8 cellular contexts compared by ENCODE assay signal in genomic region chr9:36487482-36488321, GRCh38.
DNase-seq lines count a peak whose midpoint lies in the region; ATAC-seq and TF ChIP-seq lines count a peak whose summit lies in the region.

No MANE protein-coding gene starts in this region.

- 0% methylated on average over 29 of the region's 93 CpGs; no CpG with 5 or more reads in 1 of the 2 experiments for WGBS in IMR-90 (ENCODE audit: extremely low coverage in 2 of 2, insufficient read length in 1 of 2), 2 experiments

- peaks cover 28 to 37% of the 10 kb centered on the region in 2 experiments for H3K79me1 ChIP-seq in IMR-90 (ENCODE audit: low read depth in 1 of 2, low read length in 2 of 2)

- H3K27me3 ChIP-seq in IMR-90 (ENCODE audit: control insufficient read depth, insufficient read depth, low read length) = no peaks in the 10 kb centered on the region
- H3K27me3 ChIP-seq in muscle layer of colon (ENCODE audit: control insufficient read depth in 1 of 2, insufficient read depth in 2 of 2, low read length in 2 of 2) = no peaks in the 10 kb centered on the region

- peak overlapping the region; percentile 89 for H4K91ac ChIP-seq in IMR-90 (ENCODE audit: insufficient read depth, low read depth, low read length)

- H2AK9ac ChIP-seq in IMR-90 (replicated peaks; ENCODE audit: low read depth, low read length, poor library complexity) = peak overlapping the region; percentile 21

- H3K4me2 ChIP-seq in IMR-90 (ENCODE audit: low read depth, low read length) = peak overlapping the region; percentile 90

- peak overlapping the region; percentile 96 for H3K56ac ChIP-seq in IMR-90 (ENCODE audit: extremely low read depth, insufficient read depth, low read length)

- no peak for TF ChIP-seq CTCF in IMR-90 (conservative IDR thresholded peaks at IDR 0.05; ENCODE audit: low read depth, low read length)

- peak overlapping the region; percentile 98 for H3K4me3 ChIP-seq in IMR-90 (ENCODE audit: insufficient read depth, low read depth, low read length)
- peak overlapping the region; percentile 75 to 95 for H3K4me3 ChIP-seq in muscle layer of colon (ENCODE audit: low read depth in 1 of 2, low read length in 2 of 2)

- H2BK20ac ChIP-seq in IMR-90 (ENCODE audit: low read depth, low read length) = no peak overlapping the region

- POLR2A ChIA-PET in IMR-90 (lab: Charles Lee; ENCODE audit: unreplicated experiment) = interaction anchor here (1.0 to 1.2 kb wide), 2 partner anchors 14 to 55 kb away, joined by 3 to 4 read pairs; no protein-coding TSS in a partner anchor

- intact Hi-C loops in IMR-90 (cut with micrococcal nuclease) = loop anchor here (5.0 kb wide), 1 partner anchor 70 kb away; no protein-coding TSS in a partner anchor

- DNase-seq in DMS153 (lab: John Stamatoyannopoulos, UW) = peak; percentile 82
- DNase-seq in IMR-90 = peak; percentile 90
- DNase-seq in OCI-M1 (lab: John Stamatoyannopoulos, UW) = peak; percentile 96
- peak; percentile 90 for DNase-seq in activated T-cell treated with anti-CD3 and anti-CD28 coated beads, Interleukin-2, amount 50 U/mL, for 1 hour
- peak; percentile 93 to 95 for DNase-seq in erythroblast (lab: John Stamatoyannopoulos, UW)
- DNase-seq in stimulated activated CD8-positive, alpha-beta memory T cell treated with anti-CD3 and anti-CD28 coated beads, Interleukin-7, amount 100 ng/mL, for 1 hour (ENCODE audit: low read depth in 2 of 2) = peak; percentile 74 to 76

- no TSS peak for BruUV-seq in IMR-90 (replicated peaks; lab: Mats Ljungman, UMichigan)

- CTCF ChIA-PET in IMR-90 (lab: Yijun Ruan, JAX) = interaction anchor here (1.2 kb wide), 1 partner anchor 10 kb away, joined by 9 read pairs; no protein-coding TSS in a partner anchor

- peaks cover 25% of the 10 kb centered on the region for H4K20me1 ChIP-seq in IMR-90 (ENCODE audit: insufficient read depth, low read length)

- peak overlapping the region; percentile 79 for H2BK5ac ChIP-seq in IMR-90 (ENCODE audit: low read depth, low read length, poor library complexity, severe bottlenecking)

- H3K4me1 ChIP-seq in IMR-90 (ENCODE audit: control insufficient read depth, insufficient read depth, low read length) (peaks cover 7% of the 10 kb centered on the region), muscle layer of colon (ENCODE audit: insufficient read depth, low read length) (peaks cover 25% of the 10 kb centered on the region)

- peak; percentile 71 for ATAC-seq in GM21529 (IDR thresholded peaks at IDR 0.05; ENCODE audit: unreplicated experiment)
- ATAC-seq in IMR-90 (ENCODE audit: low read depth) = peak; percentile 95

- H3K9me3 ChIP-seq in IMR-90 (ENCODE audit: control insufficient read depth, insufficient read depth, low read length) (no peaks in the 10 kb centered on the region), muscle layer of colon (ENCODE audit: low read length) (no peaks in the 10 kb centered on the region)

- peak overlapping the region; percentile 63 for H3K18ac ChIP-seq in IMR-90 (ENCODE audit: low read depth, low read length)

- H3K27ac ChIP-seq in IMR-90 (ENCODE audit: insufficient read depth, low read length) (peak overlapping the region; percentile 85), muscle layer of colon (ENCODE audit: low read depth, low read length) (peak overlapping the region; percentile 97)

- TF ChIP-seq POLR2A in IMR-90 (IDR thresholded peaks at IDR 0.05; ENCODE audit: low read depth, low read length) (peak; percentile 65; the same call in 1 of the 2 replicates), erythroblast (IDR thresholded peaks at IDR 0.05; ENCODE audit: low read length) (peak; percentile 87)

- H2AFZ ChIP-seq in IMR-90 (replicated peaks; ENCODE audit: low read length, poor library complexity) = peak overlapping the region; percentile 94

- H4K5ac ChIP-seq in IMR-90 (ENCODE audit: low read depth, low read length) = peak overlapping the region; percentile 94

- peak overlapping the region; percentile 86 for H3K23ac ChIP-seq in IMR-90 (ENCODE audit: low read depth, low read length)

- no peaks in the 10 kb centered on the region for H3K36me3 ChIP-seq in IMR-90 (ENCODE audit: control insufficient read depth, insufficient read depth, low read length)
- H3K36me3 ChIP-seq in muscle layer of colon (ENCODE audit: insufficient read depth, low read length) = no peaks in the 10 kb centered on the region

- H3K9me1 ChIP-seq in IMR-90 (ENCODE audit: insufficient read depth, low read length) = peaks cover 13% of the 10 kb centered on the region; the same call in 1 of the 2 replicates

- peak overlapping the region; percentile 77; the same call in 1 of the 3 replicates for H2BK15ac ChIP-seq in IMR-90 (ENCODE audit: low read depth, low read length)

- peak overlapping the region; percentile 88 for H3K4ac ChIP-seq in IMR-90 (ENCODE audit: low read depth, low read length)

- H4K8ac ChIP-seq in IMR-90 (ENCODE audit: low read depth in 2 of 2, low read length in 2 of 2) = peak overlapping the region; percentile 89 to 93

- in situ Hi-C loops in IMR-90 (cut with MboI; ENCODE audit: low sequenced_read_pairs) = no loop called here

- dilution Hi-C loops in IMR-90 (cut with HindIII; ENCODE audit: low sequenced_read_pairs, unreplicated experiment) = no loop called here

- H3K14ac ChIP-seq in IMR-90 (replicated peaks; ENCODE audit: low read depth, low read length) = peak overlapping the region; percentile 89

- H2BK120ac ChIP-seq in IMR-90 (ENCODE audit: low read depth, low read length) = peak overlapping the region; percentile 82

- TF ChIP-seq RAD21 in IMR-90 (IDR thresholded peaks at IDR 0.05; ENCODE audit: low read length) = no peak

- H3K9ac ChIP-seq in IMR-90 (ENCODE audit: low read depth, low read length) = peak overlapping the region; percentile 77
- H3K9ac ChIP-seq in muscle layer of colon (ENCODE audit: low read length) = peak overlapping the region; percentile 96

- H2AK5ac ChIP-seq in IMR-90 (ENCODE audit: low read depth, low read length) = peak overlapping the region; percentile 63

TF ChIP-seq in IMR-90, 13 proteins besides CTCF, POLR2A, EP300 and RAD21:
- TF ChIP-seq SMC3 (IDR thresholded peaks at IDR 0.05; ENCODE audit: low read depth, low read length) (no peak), CEBPB (IDR thresholded peaks at IDR 0.05; ENCODE audit: low read depth, low read length) (no peak), MAZ (IDR thresholded peaks at IDR 0.05; ENCODE audit: borderline replicate concordance, low read depth, low read length) (peak; percentile 88; the same call in 1 of the 2 replicates), MXI1 (IDR thresholded peaks at IDR 0.05; ENCODE audit: borderline replicate concordance, low read depth, low read length) (0 out of 2 replicates have a peak, but pooled peaks have one; percentile 5)

Comparison
In these comparisons a context has a peak if more than half of its experiments do, and no peak if none do; other contexts are left out.
1. Peak in every context shown above with its lines: DNase-seq, ATAC-seq, H3K4me3 ChIP-seq and H3K27ac ChIP-seq.